Comparison of ENCODE assay signal across 8 cellular contexts in the genomic region with DNA sequence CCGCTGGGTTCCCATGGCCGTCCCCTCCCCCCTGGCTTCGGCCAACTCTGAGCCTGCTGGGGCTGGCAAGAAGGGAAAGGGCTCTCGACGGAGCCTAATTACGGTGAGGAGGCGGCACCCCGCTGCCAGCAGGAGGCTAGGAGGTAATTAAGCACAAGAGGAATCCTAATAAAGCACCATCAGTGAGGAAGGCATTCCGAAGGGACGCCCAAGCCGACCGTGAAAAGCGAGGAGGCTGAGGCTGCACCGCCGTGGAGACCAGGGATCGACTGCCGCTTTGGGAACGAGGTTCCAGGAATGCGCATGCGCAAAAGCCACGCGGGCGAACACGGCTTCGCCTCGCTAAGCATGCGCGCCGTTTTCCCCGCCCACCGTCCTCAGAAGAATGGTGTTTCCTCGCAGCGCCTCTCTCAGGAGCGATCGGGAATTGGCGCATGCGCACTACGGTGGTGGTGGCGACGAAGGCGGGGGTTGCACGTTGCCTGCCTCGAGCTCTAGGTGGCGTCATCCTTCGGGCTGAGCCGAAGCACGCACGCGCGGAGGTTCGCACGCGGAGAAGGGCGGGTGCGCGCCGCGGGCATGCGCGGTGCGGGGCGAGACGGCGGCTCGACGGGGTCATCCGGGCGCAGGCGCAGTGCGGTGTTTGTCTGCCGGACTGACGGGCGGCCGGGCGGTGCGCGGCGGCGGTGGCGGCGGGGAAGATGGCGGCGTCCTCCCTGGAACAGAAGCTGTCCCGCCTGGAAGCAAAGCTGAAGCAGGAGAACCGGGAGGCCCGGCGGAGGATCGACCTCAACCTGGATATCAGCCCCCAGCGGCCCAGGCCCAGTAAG. TPM values are rescaled to one million over a fixed set of nuclear protein-coding genes. Genes with fewer than 3 reads are reported as not detected.
DNase-seq lines count a peak whose midpoint lies in the region; ATAC-seq, FAIRE-seq and TF ChIP-seq lines count a peak whose summit lies in the region.

TSS of gene MAP2K7 (plus strand) at position 634 of the 830 bp plus-strand sequence. CDS start at position 702, 68 bp downstream.

- H3K4me1 ChIP-seq in CD4-positive, alpha-beta memory T cell (ENCODE audit: insufficient read depth, low read length) = peaks cover 32% of the 10 kb centered on the region
- peaks cover 43% of the 10 kb centered on the region for H3K4me1 ChIP-seq in HepG2 (ENCODE audit: insufficient read depth, low read length)

- H3K9ac ChIP-seq in HepG2 (ENCODE audit: insufficient read depth, low read depth, low read length) = peak within 1 kb of the TSS; percentile 87

- H3K4me2 ChIP-seq in HepG2 (ENCODE audit: low read depth, low read length) = peak within 1 kb of the TSS; percentile 99

- POLR2A ChIA-PET in CD4-positive, alpha-beta memory T cell (lab: Charles Lee; ENCODE audit: partially characterized antibody) = interaction anchor here (1.0 to 2.5 kb wide), 13 partner anchors 10 to 834 kb away, joined by 3 to 82 read pairs (median 5); partner anchors contain the start of genes ELAVL1, SNAPC2, TGFBR3L and TIMM44
- POLR2A ChIA-PET in HepG2 (lab: Yijun Ruan, JAX) = interaction anchor here (0.9 to 4.9 kb wide), 13 partner anchors 9 to 98 kb away, joined by 3 to 83 read pairs (median 5); partner anchors contain the start of genes LRRC8E, SNAPC2 and TIMM44

- peak within 1 kb of the TSS; percentile 88 to 99 (median 90) for H3K4me3 Mint-ChIP-seq in CD4-positive, alpha-beta memory T cell

- peak; percentile 72; the same call in 1 of the 2 replicates for TF ChIP-seq RAD21 in HepG2 (CRISPR knock-in tag; IDR thresholded peaks at IDR 0.05)

- no peaks in the 10 kb centered on the region for H3K27me3 ChIP-seq in CD4-positive, alpha-beta memory T cell (ENCODE audit: insufficient read depth, low read length)
- no peaks in the 10 kb centered on the region; a peak in 1 of 5 replicates for H3K27me3 ChIP-seq in HepG2 (ENCODE audit: control insufficient read depth in 1 of 2, insufficient read depth in 2 of 2, low read length in 2 of 2)

- H4K20me1 ChIP-seq in HepG2 (ENCODE audit: insufficient read depth, low read length) = peaks cover 11% of the 10 kb centered on the region; the same call in 1 of the 2 replicates

- peaks cover 5% of the 10 kb centered on the region for H3K36me3 ChIP-seq in CD4-positive, alpha-beta memory T cell (ENCODE audit: insufficient read depth, low read length)
- H3K36me3 ChIP-seq in HepG2 (replicated peaks in 1 of 2; ENCODE audit: control insufficient read depth in 1 of 2, insufficient read depth in 2 of 2, low read length in 2 of 2) = peaks cover 9 to 22% of the 10 kb centered on the region in 2 experiments; a peak in 3 of 5 replicates

- H3K9me3 ChIP-seq in CD4-positive, alpha-beta memory T cell (ENCODE audit: control insufficient read depth in 1 of 2, low read length in 2 of 2) = no peaks in the 10 kb centered on the region
- H3K9me3 ChIP-seq in HepG2 (ENCODE audit: low read length) = no peaks in the 10 kb centered on the region

- H3K79me2 ChIP-seq in HepG2 (ENCODE audit: insufficient read depth, low read length) = peaks cover 29% of the 10 kb centered on the region

- no peak within 1 kb of the TSS for H2AFZ ChIP-seq in HepG2 (ENCODE audit: low read length)

- in situ Hi-C loops in HepG2 (cut with HindIII; ENCODE audit: extremely low pct_ligation_motif_present, low pct_unique_long_range_greater_than_20kb) = no loop called here

- no peak for TF ChIP-seq EP300 in HepG2 (IDR thresholded peaks at IDR 0.05; ENCODE audit: low read depth in 2 of 2, low read length in 2 of 2)
- peak; percentile 23; the same call in 1 of the 2 replicates for TF ChIP-seq EP300 in HepG2 (CRISPR knock-in tag; IDR thresholded peaks at IDR 0.05; ENCODE audit: borderline replicate concordance)

- peaks cover 0 to 18% of the 10 kb centered on the region in 2 donors for H3K36me3 Mint-ChIP-seq in CD4-positive, alpha-beta memory T cell

- H3K4me3 ChIP-seq in CD4-positive, alpha-beta memory T cell (ENCODE audit: low read length in 2 of 2) = peak within 1 kb of the TSS; percentile 61 to 96
- peak within 1 kb of the TSS; percentile 90 to 100 (median 95) for H3K4me3 ChIP-seq in HepG2 (replicated peaks in 1 of 3; ENCODE audit: insufficient read depth in 1 of 3, low read depth in 2 of 3, low read length in 3 of 3)

- peak; percentile 99 for FAIRE-seq in HepG2 (lab: Jason Lieb, UNC)

- H3K27ac Mint-ChIP-seq in CD4-positive, alpha-beta memory T cell = peak within 1 kb of the TSS; percentile 94 to 100 (median 97)

- peak; percentile 99 for TF ChIP-seq CTCF in HepG2 (CRISPR knock-in tag; IDR thresholded peaks at IDR 0.05)

- peaks cover 0 to 5% (median 1%) of the 10 kb centered on the region in 8 donors for H3K9me3 Mint-ChIP-seq in CD4-positive, alpha-beta memory T cell

- H3K4me1 Mint-ChIP-seq in CD4-positive, alpha-beta memory T cell = peaks cover 15 to 37% (median 26%) of the 10 kb centered on the region in 4 donors

- H3K27ac ChIP-seq in CD4-positive, alpha-beta memory T cell (ENCODE audit: low read depth, low read length) = peak within 1 kb of the TSS; percentile 83
- H3K27ac ChIP-seq in HepG2 (ENCODE audit: extremely low read length, insufficient read depth, low read length) = peak within 1 kb of the TSS; percentile 91

- TF ChIP-seq POLR2A in HepG2 (IDR thresholded peaks at IDR 0.05; ENCODE audit: insufficient read depth in 1 of 2, low read depth in 2 of 2, low read length in 2 of 2) = peak; percentile 88 to 99

- WGBS in HepG2 (ENCODE audit: low lambda C conversion rate) = 9% methylated on average over 7 of the region's 89 CpGs

- no TSS peak for BruUV-seq in HepG2 (replicated peaks; lab: Mats Ljungman, UMichigan)

- CTCF ChIA-PET in CD4-positive, alpha-beta memory T cell (lab: Charles Lee; ENCODE audit: partially characterized antibody) = interaction anchor here (0.6 to 4.0 kb wide), 11 partner anchors 15 to 263 kb away, joined by 3 to 33 read pairs (median 3); partner anchors contain the start of genes SNAPC2 and TIMM44
- CTCF ChIA-PET in HepG2 (lab: Yijun Ruan, JAX; ENCODE audit: low intra/inter-chr PET ratio, low total read pairs) = interaction anchor here (1.4 to 2.0 kb wide), 2 partner anchors 33 to 50 kb away, joined by 5 to 8 read pairs; no protein-coding TSS in a partner anchor

- DNase-seq in CD4-positive, alpha-beta memory T cell = peak; percentile 100
- DNase-seq in NCI-H82 (lab: John Stamatoyannopoulos, UW) (peak; percentile 99), dermis microvascular lymphatic vessel endothelial cell (ENCODE audit: low read depth in 2 of 2) (peak; percentile 98 to 99), HepG2 (ENCODE audit: low spot score) (peak; percentile 97)
- peak; percentile 100 for DNase-seq in activated CD4-positive, alpha-beta T cell treated with anti-CD3 and anti-CD28 coated beads, Interleukin-2, amount 50 U/mL, for 48 hours
- peak; percentile 100 for DNase-seq in stimulated activated CD4-positive, alpha-beta T cell treated with anti-CD3 and anti-CD28 coated beads, Interleukin-4, amount 100 ng/mL, for 1 hour

- intact Hi-C loops in CD4-positive, alpha-beta memory T cell (cut with micrococcal nuclease) = loop anchor here (1.0 kb wide), 4 partner anchors 17 to 73 kb away; partner anchors contain the start of genes EVI5L, SNAPC2 and TIMM44
- intact Hi-C loops in HepG2 (cut with micrococcal nuclease; ENCODE audit: unreplicated experiment) = loop anchor here (1.0 to 2.0 kb wide), 2 partner anchors 32 to 51 kb away; no protein-coding TSS in a partner anchor

- ATAC-seq in GM19438 (IDR thresholded peaks at IDR 0.05; ENCODE audit: low read depth, unreplicated experiment) = peak; percentile 79
- peak; percentile 68 for ATAC-seq in HG03575 (IDR thresholded peaks at IDR 0.05; ENCODE audit: extremely low read depth, insufficient number of reproducible peaks, low FRiP score, unreplicated experiment)
- ATAC-seq in HepG2 = peak; percentile 66

- peaks cover 2 to 5% of the 10 kb centered on the region in 2 donors for H3K27me3 Mint-ChIP-seq in CD4-positive, alpha-beta memory T cell

TF ChIP-seq in HepG2, 621 proteins besides CTCF, POLR2A, EP300 and RAD21 (continues in another document):
- TF ChIP-seq AKAP8 (CRISPR knock-in tag; IDR thresholded peaks at IDR 0.05) (peak; percentile 72; the same call in 1 of the 2 replicates), MAF1 (CRISPR knock-in tag; IDR thresholded peaks at IDR 0.05; ENCODE audit: borderline replicate concordance) (peak; percentile 57; the same call in 1 of the 2 replicates)

RNA-seq across cellular contexts. Expression of gene MAP2K7, which starts in this region (rescaled TPM):
- total RNA-seq in CD4-positive, alpha-beta memory T cell = 10 to 100 TPM; 59.7 to 62.5 TPM
- 1 to 10 TPM in 1 of 2 donors, under 1 TPM in 1; 0.57 to 2.5 TPM for polyA plus RNA-seq in CD4-positive, alpha-beta memory T cell
- total RNA-seq in dermis microvascular lymphatic vessel endothelial cell (6.9 and 11.4 TPM in 2 replicates), HepG2 (2016; rRNA removed; fragmentation: Illumina TruSeq; extraction: Trizol) (8.7 and 10.8 TPM in 2 replicates)
- 3.9 and 4.1 TPM in 2 replicates for total RNA-seq in HepG2 (2016; cell fraction: cytosol; rRNA removed; fragmentation: Illumina TruSeq; extraction: Trizol; ENCODE audit: low read depth)
- 7.6 and 11.7 TPM in 2 replicates for total RNA-seq in HepG2 (2016; cell fraction: insoluble cytoplasmic fraction; rRNA removed; fragmentation: Illumina TruSeq; extraction: Trizol)
- 11.5 and 13.1 TPM in 2 replicates for total RNA-seq in HepG2 (2016; cell fraction: membrane; rRNA removed; fragmentation: Illumina TruSeq; extraction: Trizol)
- total RNA-seq in HepG2 (2016; cell fraction: nucleus; rRNA removed; fragmentation: Illumina TruSeq; extraction: Trizol) = 8.3 and 8.5 TPM in 2 replicates
- polyA plus RNA-seq in HepG2 (2011; rRNA removed) = 9.0 and 14.8 TPM in 2 replicates
- 8.8 and 11.2 TPM in 2 replicates for polyA plus RNA-seq in HepG2 (2011; cell fraction: cytosol; rRNA removed)
- 42.0 and 50.6 TPM in 2 replicates for polyA plus RNA-seq in HepG2 (2011; cell fraction: nucleus; rRNA removed)
- polyA plus RNA-seq in HepG2 (2012) = 17.3 and 19.9 TPM in 2 replicates
- polyA plus RNA-seq in HepG2 (2016; cell fraction: cytosol; fragmentation: Illumina TruSeq; extraction: Trizol; ENCODE audit: low read depth) = 3.9 and 4.4 TPM in 2 replicates
- polyA plus RNA-seq in HepG2 (2016; cell fraction: insoluble cytoplasmic fraction; fragmentation: Illumina TruSeq; extraction: Trizol; ENCODE audit: low read depth) = 10.5 and 15.1 TPM in 2 replicates
- polyA plus RNA-seq in HepG2 (2016; cell fraction: membrane; fragmentation: Illumina TruSeq; extraction: Trizol; ENCODE audit: low read depth) = 8.5 and 10.6 TPM in 2 replicates
- polyA plus RNA-seq in HepG2 (2016; cell fraction: nucleus; fragmentation: Illumina TruSeq; extraction: Trizol; ENCODE audit: insufficient read depth, low read depth) = 25.7 and 31.5 TPM in 2 replicates
- 17.6 and 23.5 TPM in 2 replicates for polyA minus RNA-seq in HepG2 (2011; rRNA and poly(A)+ RNA removed; ENCODE audit: low replicate concordance)
- 10.0 and 13.0 TPM in 2 replicates for polyA minus RNA-seq in HepG2 (2011; cell fraction: cytosol; rRNA and poly(A)+ RNA removed)
- polyA minus RNA-seq in HepG2 (2011; cell fraction: nucleus; rRNA and poly(A)+ RNA removed) = 11.2 and 11.7 TPM in 2 replicates

Comparison
In these comparisons a context has a peak if more than half of its experiments do, and no peak if none do; other contexts are left out.
1. Peak in every context shown above with its lines: DNase-seq, ATAC-seq, H3K4me3 ChIP-seq and H3K27ac ChIP-seq.